In genomic region chr5:77066823-77067442, GRCh38 we compare ENCODE assay signal across 11 cellular contexts. TPM values are rescaled to one million over a fixed set of nuclear protein-coding genes. Genes with fewer than 3 reads are reported as not detected.
A peak's percentile ranks its signal among the peaks of the same experiment; 100 is the strongest.
DNase-seq lines count a peak whose midpoint lies in the region; TF ChIP-seq lines count a peak whose summit lies in the region.
"Had no signal": no experiment of that assay in that cellular context is flagged by ENCODE, and none has a peak within 500 bp of the region (broad histone marks: within the 10 kb centered on the region; RNA-seq: fewer than 3 reads in every experiment).

No MANE protein-coding gene starts in this region.

- DNase-seq in GM04504 (ENCODE audit: low read depth) (peak; percentile 56), HFFc6 (peak; percentile 34), NOMO-1 treated with DMSO at 0.1 percent for 48 hours (lab: John Stamatoyannopoulos, UW; ENCODE audit: unreplicated experiment) (peak; percentile 58), right atrium auricular region (ENCODE audit: low spot score) (peak; percentile 66), DMS79 (lab: John Stamatoyannopoulos, UW) (no peak), ACHN (no peak), progenitor cell of endocrine pancreas (ENCODE audit: low spot score, unreplicated experiment) (no peak), DMS153 treated with DMSO at 0.1 percent for 48 hours (lab: John Stamatoyannopoulos, UW; ENCODE audit: unreplicated experiment) (no peak)
- DNase-seq: activated CD4-positive, alpha-beta T cell treated with anti-CD3 and anti-CD28 coated beads, Interleukin-2, amount 50 U/mL, for 48 hours; GF-D8; NK-92 treated with Interleukin-12 subunit alpha and Interleukin-12 subunit beta, amount 100 ng/mL, for 24 hours had no signal

- H3K4me3 Mint-ChIP-seq in HFFc6, result no peak overlapping the region
- H3K4me3 Mint-ChIP-seq in progenitor cell of endocrine pancreas (ENCODE audit: low read depth), result no peak overlapping the region

- H3K36me3 Mint-ChIP-seq in HFFc6 (ENCODE audit: low read depth), result peaks cover 19% of the 10 kb centered on the region
- H3K36me3 Mint-ChIP-seq in progenitor cell of endocrine pancreas (ENCODE audit: insufficient read depth), result peaks cover 22% of the 10 kb centered on the region

- H3K36me3 ChIP-seq in right atrium auricular region, result peaks cover 25% of the 10 kb centered on the region

- no peaks in the 10 kb centered on the region for H3K9me3 ChIP-seq in right atrium auricular region

- TF ChIP-seq CTCF in HFFc6 (IDR thresholded peaks at IDR 0.05) (no peak), right atrium auricular region (IDR thresholded peaks at IDR 0.05) (no peak), progenitor cell of endocrine pancreas (IDR thresholded peaks at IDR 0.05; ENCODE audit: unreplicated experiment) (no peak)

- H3K27ac ChIP-seq in right atrium auricular region, result no peak overlapping the region

- peaks cover 7% of the 10 kb centered on the region for H3K4me1 Mint-ChIP-seq in HFFc6 (ENCODE audit: low read depth)
- peaks cover 5% of the 10 kb centered on the region for H3K4me1 Mint-ChIP-seq in progenitor cell of endocrine pancreas (ENCODE audit: low read depth)

- H3K27me3 ChIP-seq in right atrium auricular region, result no peaks in the 10 kb centered on the region

- H3K4me1 ChIP-seq in right atrium auricular region, result no peaks in the 10 kb centered on the region

- H3K27me3 Mint-ChIP-seq in HFFc6 (ENCODE audit: insufficient read depth) (no peaks in the 10 kb centered on the region; the same call in 1 of the 2 replicates), progenitor cell of endocrine pancreas (no peaks in the 10 kb centered on the region)

- H3K4me3 ChIP-seq in right atrium auricular region, result no peak overlapping the region

- H3K9me3 Mint-ChIP-seq in HFFc6 (no peaks in the 10 kb centered on the region), progenitor cell of endocrine pancreas (ENCODE audit: low read depth) (no peaks in the 10 kb centered on the region)

- H3K27ac Mint-ChIP-seq in HFFc6 (no peak overlapping the region), progenitor cell of endocrine pancreas (no peak overlapping the region)

- in situ Hi-C loops in ACHN (cut with HindIII; ENCODE audit: low pct_ligation_motif_present, low pct_unique_long_range_greater_than_20kb, low sequenced_read_pairs), result no loop called here

RNA-seq across cellular contexts. Expression of gene ZBED3, which starts 20.2 kb away (rescaled TPM):
- 1 to 10 TPM; 1.7 to 2.1 (median 1.9) TPM for total RNA-seq in HFFc6 (2021; fragmentation: NEBNext Ultra II Directional; extraction: Animal tissue kit (Norgen Biotek cat#: 25700))
- total RNA-seq in right atrium auricular region (1 to 10 TPM; 3.9 to 4.3 TPM), progenitor cell of endocrine pancreas (37.1 and 38.0 TPM in 2 replicates)

RNA-seq across cellular contexts. Expression of gene AGGF1, which starts 36.7 kb away (rescaled TPM):
- total RNA-seq in HFFc6 (2021; fragmentation: NEBNext Ultra II Directional; extraction: Animal tissue kit (Norgen Biotek cat#: 25700)), result 10 to 100 TPM; 19.7 to 23.0 (median 20.5) TPM
- 10 to 100 TPM; 15.2 to 15.7 TPM for total RNA-seq in right atrium auricular region
- 26.3 and 28.1 TPM in 2 replicates for total RNA-seq in progenitor cell of endocrine pancreas

Comparison
In these comparisons a context has a peak if more than half of its experiments do, and no peak if none do; other contexts are left out.
1. DNase-seq: peak in GM04504 (single experiment), HFFc6 (single experiment), NOMO-1 treated with DMSO at 0.1 percent for 48 hours (single experiment) and right atrium auricular region (single experiment); none in DMS79 (single experiment), ACHN (single experiment), progenitor cell of endocrine pancreas (single experiment) and DMS153 treated with DMSO at 0.1 percent for 48 hours (single experiment).